21 cellular contexts compared by ENCODE assay signal in the genomic region with DNA sequence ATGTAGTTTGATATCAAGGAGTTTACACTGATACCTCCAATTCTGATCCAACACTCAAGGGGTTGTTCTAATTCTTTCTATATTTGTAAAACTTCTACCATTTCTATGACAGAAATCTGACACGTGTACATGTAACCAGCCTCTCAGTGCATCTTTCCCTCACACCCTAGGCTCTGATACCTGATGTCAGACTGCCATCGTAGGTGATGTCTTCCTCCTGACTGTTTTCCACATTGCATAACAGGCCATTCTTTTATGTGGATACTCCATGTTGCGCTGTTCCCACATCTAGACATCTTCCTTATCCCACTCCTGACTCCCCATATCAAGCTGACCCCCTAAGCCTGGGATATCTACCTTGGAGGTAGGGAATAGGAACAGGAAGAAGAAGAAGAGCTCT.
"Had no signal": no experiment of that assay in that cellular context is flagged by ENCODE, and none has a peak within 500 bp of the region (broad histone marks: within the 10 kb centered on the region; RNA-seq: fewer than 3 reads in every experiment).

No MANE protein-coding gene starts in this region.

- H3K36me3 Mint-ChIP-seq: stimulated activated effector memory CD8-positive, alpha-beta T cell treated with anti-CD3 and anti-CD28 coated beads, Interleukin-12 subunit alpha, Interleukin-12 subunit beta, amount 100 ng/mL, for 72 hours had no signal

- H3K4me3 Mint-ChIP-seq: effector memory CD8-positive, alpha-beta T cell; immature natural killer cell; nephron progenitor cell; stimulated activated effector memory CD8-positive, alpha-beta T cell treated with anti-CD3 and anti-CD28 coated beads, Interleukin-12 subunit alpha, Interleukin-12 subunit beta, amount 100 ng/mL, for 72 hours; type B pancreatic cell had no signal

- ATAC-seq: effector memory CD8-positive, alpha-beta T cell; left colon; left ventricle myocardium superior; lower lobe of right lung; pancreas; sciatic nerve; stimulated activated effector memory CD8-positive, alpha-beta T cell treated with anti-CD3 and anti-CD28 coated beads, Interleukin-12 subunit alpha, Interleukin-12 subunit beta, amount 100 ng/mL, for 72 hours had no signal

- H3K27ac ChIP-seq: colonic mucosa, lower lobe of right lung, pancreas, stomach, thyroid gland had no signal

- H3K36me3 ChIP-seq: colonic mucosa, lower lobe of right lung, pancreas, stomach, thyroid gland had no signal

- H3K4me1 ChIP-seq: colonic mucosa had no signal

- DNase-seq: central memory CD4-positive, alpha-beta T cell; colonic mucosa; effector memory CD8-positive, alpha-beta T cell; hypothalamus; immature natural killer cell; islet precursor cell; kidney glomerular epithelial cell; left colon; left ventricle myocardium superior; lower lobe of right lung; nephron progenitor cell; occipital lobe; pancreas; stimulated activated CD4-positive, alpha-beta T cell treated with anti-CD3 and anti-CD28 coated beads, Interleukin-2, amount 100 ng/mL, for 24 hours; stimulated activated CD4-positive, alpha-beta T cell treated with anti-CD3 and anti-CD28 coated beads, Interleukin-4, amount 100 ng/mL, for 24 hours; stimulated activated naive CD4-positive, alpha-beta T cell treated with Interleukin-2 at 50 U/mL for 16 hours; stomach; thyroid gland had no signal

- H3K27me3 ChIP-seq: colonic mucosa, pancreas, stomach, thyroid gland had no signal

- H3K27me3 Mint-ChIP-seq: effector memory CD8-positive, alpha-beta T cell; type B pancreatic cell had no signal

- H3K4me3 ChIP-seq: colonic mucosa, lower lobe of right lung, pancreas, stomach, thyroid gland had no signal

- H3K27ac Mint-ChIP-seq: effector memory CD8-positive, alpha-beta T cell; nephron progenitor cell; stimulated activated effector memory CD8-positive, alpha-beta T cell treated with anti-CD3 and anti-CD28 coated beads, Interleukin-12 subunit alpha, Interleukin-12 subunit beta, amount 100 ng/mL, for 72 hours; type B pancreatic cell had no signal

- H3K9me3 Mint-ChIP-seq: effector memory CD8-positive, alpha-beta T cell; immature natural killer cell; stimulated activated effector memory CD8-positive, alpha-beta T cell treated with anti-CD3 and anti-CD28 coated beads, Interleukin-12 subunit alpha, Interleukin-12 subunit beta, amount 100 ng/mL, for 72 hours had no signal
